ENCODE assay signal across 8 cellular contexts in the genomic region with DNA sequence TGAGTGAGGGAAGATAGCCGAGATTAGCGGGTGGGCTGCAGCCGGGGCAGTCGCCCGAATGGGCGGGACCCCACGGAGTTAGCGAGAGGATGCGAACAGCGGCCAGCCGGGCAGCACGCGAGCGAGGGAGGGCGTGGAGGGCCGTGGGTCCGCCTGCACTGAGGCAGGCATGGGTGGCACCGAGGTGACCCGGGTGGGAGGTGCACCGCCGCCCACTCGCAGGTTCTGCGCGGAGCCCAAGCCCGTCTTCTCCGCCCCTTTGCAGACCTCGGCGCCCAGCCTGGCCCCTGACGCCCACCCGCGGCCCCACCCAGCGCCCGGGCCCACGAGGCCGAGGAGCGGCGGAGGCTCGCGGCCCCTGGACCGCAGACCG.
A peak's percentile ranks its signal among the peaks of the same experiment; 100 is the strongest.
DNase-seq lines count a peak whose midpoint lies in the region; ATAC-seq and TF ChIP-seq lines count a peak whose summit lies in the region.
"Not testable (repeated sequence)": the region's sequence is repeated elsewhere in the genome, so short reads cannot be mapped to it uniquely, and the experiment has no call there.

No MANE protein-coding gene starts in this region.

- H3K4me3 ChIP-seq in BJ (ENCODE audit: low read depth, low read length) (peak overlapping the region; percentile 34), RWPE2 (ENCODE audit: severe bottlenecking) (peak overlapping the region; percentile 47), heart right ventricle (peak overlapping the region in 4 of 10 donors; percentile 28 to 42 (median 37)), spleen (peak overlapping the region in 6 of 8 donors; percentile 11 to 65 (median 36))

- H3K4me1 ChIP-seq in RWPE2 (ENCODE audit: insufficient read depth, poor library complexity, severe bottlenecking); heart right ventricle; spleen: not testable (repeated sequence)

- H3K4me1 Mint-ChIP-seq in activated naive CD8-positive, alpha-beta T cell treated with anti-CD3 and anti-CD28 coated beads, Interleukin-2, amount 10 ng/mL, durations not matched to agents 7 days and 5 days, result not testable (repeated sequence)

- ATAC-seq in GM18909 (IDR thresholded peaks at IDR 0.05; ENCODE audit: poor library complexity, unreplicated experiment), result peak; percentile 32
- ATAC-seq in GM21717 (IDR thresholded peaks at IDR 0.05; ENCODE audit: unreplicated experiment), result peak; percentile 10
- peak; percentile 19 for ATAC-seq in HG03108 (IDR thresholded peaks at IDR 0.05; ENCODE audit: unreplicated experiment)
- peak; percentile 19; the same call in 2 of the 3 replicates for ATAC-seq in RWPE2 (ENCODE audit: low read depth)
- peak; percentile 24 for ATAC-seq in activated naive CD8-positive, alpha-beta T cell treated with anti-CD3 and anti-CD28 coated beads, Interleukin-2, amount 10 ng/mL, durations not matched to agents 7 days and 5 days (ENCODE audit: low read depth)
- ATAC-seq in heart right ventricle, result peak in 5 of 8 donors; percentile 9 to 85 (median 53)

- H3K36me3 Mint-ChIP-seq in activated naive CD8-positive, alpha-beta T cell treated with anti-CD3 and anti-CD28 coated beads, Interleukin-2, amount 10 ng/mL, durations not matched to agents 7 days and 5 days, result not testable (repeated sequence)

- CTCF ChIA-PET in BJ (lab: Yijun Ruan, JAX), result not testable (repeated sequence)

- not testable (repeated sequence) for H3K4me3 Mint-ChIP-seq in activated naive CD8-positive, alpha-beta T cell treated with anti-CD3 and anti-CD28 coated beads, Interleukin-2, amount 10 ng/mL, durations not matched to agents 7 days and 5 days

- H3K36me3 ChIP-seq in BJ (ENCODE audit: control insufficient read depth, insufficient read depth, low read length); RWPE2 (ENCODE audit: low read depth); heart right ventricle; spleen: not testable (repeated sequence)

- not testable (repeated sequence) for DNase-seq in BJ (ENCODE audit: low read depth); RWPE2 (ENCODE audit: low spot score); activated naive CD8-positive, alpha-beta T cell treated with anti-CD3 and anti-CD28 coated beads, Interleukin-2, amount 10 ng/mL, durations not matched to agents 7 days and 5 days; heart right ventricle
- peak; percentile 75 for DNase-seq in spleen

- H3K27ac ChIP-seq in RWPE2 (ENCODE audit: poor library complexity, severe bottlenecking) (peak overlapping the region; percentile 29), spleen (peak overlapping the region in 2 of 8 donors; percentile 21 to 26)
- not testable (repeated sequence) for H3K27ac ChIP-seq in heart right ventricle

- H3K9me3 ChIP-seq in RWPE2 (ENCODE audit: severe bottlenecking); heart right ventricle; spleen: not testable (repeated sequence)

- TF ChIP-seq CTCF in BJ (IDR thresholded peaks at IDR 0.05; ENCODE audit: insufficient read depth, low read depth, low read length); RWPE2 (IDR thresholded peaks at IDR 0.05; ENCODE audit: poor library complexity, severe bottlenecking); heart right ventricle (IDR thresholded peaks at IDR 0.05); spleen (IDR thresholded peaks at IDR 0.05 in 8 of 11, conservative IDR thresholded peaks at IDR 0.05 in 3 of 11): not testable (repeated sequence)

- H3K27me3 ChIP-seq in BJ (ENCODE audit: control insufficient read depth, insufficient read depth, low read length); RWPE2 (ENCODE audit: insufficient read depth, poor library complexity, severe bottlenecking); heart right ventricle; spleen (replicated peaks in 1 of 7): not testable (repeated sequence)

- not testable (repeated sequence) for H3K27me3 Mint-ChIP-seq in activated naive CD8-positive, alpha-beta T cell treated with anti-CD3 and anti-CD28 coated beads, Interleukin-2, amount 10 ng/mL, durations not matched to agents 7 days and 5 days

- WGBS in heart right ventricle, 2 donors, result 9% methylated on average over 4 of the region's 41 CpGs; no CpG with 5 or more reads in 1 of the 2 donors
- WGBS in spleen, 5 donors, result 0% methylated on average over 6 of the region's 41 CpGs; no CpG with 5 or more reads in 4 of the 5 donors

- intact Hi-C loops in heart right ventricle (cut with DNase I); spleen (cut with DNase I; ENCODE audit: low total_unique reads): not testable (repeated sequence)

- H3K9me3 Mint-ChIP-seq in activated naive CD8-positive, alpha-beta T cell treated with anti-CD3 and anti-CD28 coated beads, Interleukin-2, amount 10 ng/mL, durations not matched to agents 7 days and 5 days, result not testable (repeated sequence)

- POLR2A ChIA-PET in BJ (lab: Charles Lee); activated naive CD8-positive, alpha-beta T cell treated with anti-CD3 and anti-CD28 coated beads, Interleukin-2, amount 10 ng/mL, durations not matched to agents 7 days and 5 days (lab: Charles Lee): not testable (repeated sequence)

- H3K27ac Mint-ChIP-seq in activated naive CD8-positive, alpha-beta T cell treated with anti-CD3 and anti-CD28 coated beads, Interleukin-2, amount 10 ng/mL, durations not matched to agents 7 days and 5 days, result not testable (repeated sequence)

- not testable (repeated sequence) for TF ChIP-seq POLR2A in spleen (IDR thresholded peaks at IDR 0.05)
